In genomic region chr7:20307901-20308300, GRCh38 we compare ENCODE assay signal across 15 cellular contexts. TPM values are rescaled to one million over a fixed set of nuclear protein-coding genes. Genes with fewer than 3 reads are reported as not detected.
DNase-seq lines count a peak whose midpoint lies in the region; ATAC-seq and TF ChIP-seq lines count a peak whose summit lies in the region.
"Had no signal": no experiment of that assay in that cellular context is flagged by ENCODE, and none has a peak within 500 bp of the region (broad histone marks: within the 10 kb centered on the region; RNA-seq: fewer than 3 reads in every experiment).

No MANE protein-coding gene starts in this region.

- H4K91ac ChIP-seq in mesenchymal stem cell (ENCODE audit: low read length): no peak overlapping the region

- H2AFZ ChIP-seq in mesenchymal stem cell (ENCODE audit: low read depth, low read length): no peak overlapping the region
- H2AFZ ChIP-seq: hepatocyte had no signal

- H3K4me3 ChIP-seq in astrocyte of the spinal cord (ENCODE audit: low read depth, low read length) (no peak overlapping the region), mesenchymal stem cell (ENCODE audit: insufficient read depth in 1 of 2, low read depth in 1 of 2, low read length in 2 of 2) (no peak overlapping the region)
- H3K4me3 ChIP-seq: hepatocyte, Peyer's patch had no signal

- TF ChIP-seq CTCF in astrocyte of the spinal cord (IDR thresholded peaks at IDR 0.05; ENCODE audit: low read depth, low read length): no peak
- TF ChIP-seq CTCF in Calu3 (IDR thresholded peaks at IDR 0.05; ENCODE audit: unreplicated experiment): no peak

- H2AK5ac ChIP-seq in mesenchymal stem cell (ENCODE audit: low read length, severe bottlenecking): no peak overlapping the region

- WGBS in mesenchymal stem cell: 43% methylated on average over 7 of the region's 7 CpGs

- H3K4me1 Mint-ChIP-seq in Calu3 (ENCODE audit: low read depth, unreplicated experiment): peaks cover 59% of the 10 kb centered on the region

- CTCF ChIA-PET in Calu3 (lab: Charles Lee): interaction anchor here (0.7 kb wide), 1 partner anchor 614 kb away, joined by 3 read pairs; no protein-coding TSS in a partner anchor

- no peak overlapping the region for H3K14ac ChIP-seq in mesenchymal stem cell (ENCODE audit: low read length in 2 of 2)

- no peak overlapping the region for H3K4ac ChIP-seq in mesenchymal stem cell (ENCODE audit: low read depth in 1 of 2, low read length in 2 of 2)

- no peaks in the 10 kb centered on the region for H3K9me3 Mint-ChIP-seq in Calu3 (ENCODE audit: low read depth, unreplicated experiment)
- H3K9me3 Mint-ChIP-seq: mesothelial cell of epicardium had no signal

- no TSS peak for BruUV-seq in Calu3 (replicated peaks; lab: Mats Ljungman, UMichigan)

- no peak overlapping the region for H4K8ac ChIP-seq in mesenchymal stem cell (ENCODE audit: low read length)

- in situ Hi-C loops in astrocyte of the spinal cord (cut with HindIII; ENCODE audit: low sequenced_read_pairs): no loop called here

- H3K23ac ChIP-seq in mesenchymal stem cell (ENCODE audit: low read length in 2 of 2): no peak overlapping the region

- no peaks in the 10 kb centered on the region for H3K79me1 ChIP-seq in mesenchymal stem cell (replicated peaks; ENCODE audit: low read length, poor library complexity, severe bottlenecking)

- H3K27me3 ChIP-seq in mesenchymal stem cell (ENCODE audit: control insufficient read depth in 1 of 2, insufficient read depth in 1 of 2, low read length in 2 of 2): no peaks in the 10 kb centered on the region
- H3K27me3 ChIP-seq: hepatocyte, Peyer's patch had no signal

- H2BK5ac ChIP-seq in mesenchymal stem cell (ENCODE audit: low read depth, low read length, poor library complexity, severe bottlenecking): no peak overlapping the region

- H3K36me3 ChIP-seq in mesenchymal stem cell (ENCODE audit: control insufficient read depth in 1 of 2, insufficient read depth in 2 of 2, low read depth in 1 of 2, low read length in 2 of 2): no peaks in the 10 kb centered on the region
- H3K36me3 ChIP-seq: Peyer's patch had no signal

- no peak overlapping the region for H3K4me3 Mint-ChIP-seq in Calu3 (ENCODE audit: low read depth, unreplicated experiment)
- H3K4me3 Mint-ChIP-seq: mesothelial cell of epicardium had no signal

- no peaks in the 10 kb centered on the region for H3K27me3 Mint-ChIP-seq in Calu3 (ENCODE audit: unreplicated experiment)

- H3K27ac Mint-ChIP-seq in Calu3 (ENCODE audit: unreplicated experiment): no peak overlapping the region

- peaks cover 4% of the 10 kb centered on the region for H3K4me1 ChIP-seq in mesenchymal stem cell (ENCODE audit: control insufficient read depth, insufficient read depth, low read depth, low read length)

- intact Hi-C loops in Calu3 (cut with micrococcal nuclease; ENCODE audit: unreplicated experiment): loop anchor here (1.0 kb wide), 1 partner anchor 91 kb away; the partner anchor contains the start of gene MACC1

- H3K18ac ChIP-seq in mesenchymal stem cell (ENCODE audit: low read depth in 1 of 2, low read length in 2 of 2): no peak overlapping the region

- DNase-seq in DMS53 treated with DMSO at 0.1 percent for 48 hours (lab: John Stamatoyannopoulos, UW; ENCODE audit: unreplicated experiment) (peak; percentile 91), NCI-H2029 treated with DMSO at 0.1 percent for 48 hours (lab: John Stamatoyannopoulos, UW) (peak; percentile 83), astrocyte of the spinal cord (ENCODE audit: low read depth, low spot score) (peak; percentile 51), mesenchymal stem cell (peak; percentile 15), Calu3 (no peak), superior temporal gyrus (ENCODE audit: extremely low spot score) (no peak)
- DNase-seq: activated CD8-positive, alpha-beta memory T cell treated with anti-CD3 and anti-CD28 coated beads for 24 hours; NCI-H1048; Peyer's patch; stimulated activated naive CD4-positive, alpha-beta T cell treated with Interleukin-2 at 50 U/mL for 16 hours had no signal

- no peak overlapping the region for H2BK120ac ChIP-seq in mesenchymal stem cell (ENCODE audit: low read depth, low read length)

- H3K36me3 Mint-ChIP-seq in Calu3 (ENCODE audit: insufficient read depth, unreplicated experiment): peaks cover 8% of the 10 kb centered on the region
- H3K36me3 Mint-ChIP-seq: mesothelial cell of epicardium had no signal

- no peak overlapping the region for H2BK12ac ChIP-seq in mesenchymal stem cell (ENCODE audit: low read length in 2 of 2)

- H3K9me3 ChIP-seq in mesenchymal stem cell (ENCODE audit: control insufficient read depth, low read length): no peaks in the 10 kb centered on the region
- H3K9me3 ChIP-seq: Peyer's patch had no signal

- H3K4me2 ChIP-seq in mesenchymal stem cell (ENCODE audit: low read length, poor library complexity, severe bottlenecking): no peak overlapping the region
- H3K4me2 ChIP-seq: hepatocyte had no signal

- H3K27ac ChIP-seq in mesenchymal stem cell (ENCODE audit: low read length, poor library complexity, severe bottlenecking): no peak overlapping the region
- H3K27ac ChIP-seq: hepatocyte had no signal

- H2BK15ac ChIP-seq in mesenchymal stem cell (ENCODE audit: low read depth, poor library complexity, severe bottlenecking): no peak overlapping the region

- no peak overlapping the region for H3K9ac ChIP-seq in mesenchymal stem cell (ENCODE audit: low read length)

- no peak for ATAC-seq in GM19452 (IDR thresholded peaks at IDR 0.05; ENCODE audit: unreplicated experiment)
- ATAC-seq in GM21825 (IDR thresholded peaks at IDR 0.05; ENCODE audit: unreplicated experiment): no peak

RNA-seq across cellular contexts. Expression of gene ITGB8, which starts 22.8 kb away (rescaled TPM):
- polyA plus RNA-seq in mesenchymal stem cell (2013, experiment 1 of 2): 0.25 TPM
- 0.30 TPM for polyA plus RNA-seq in mesenchymal stem cell (2013, experiment 2 of 2)
- 157 and 183 TPM in 2 replicates for total RNA-seq in Calu3 (2022)
- total RNA-seq: T-helper 2 cell treated with Interferon-gamma antibody and Interleukin-4, amounts not matched to agents 100 ng/mL and 5 ng/mL, for 36 hours had no signal

Comparison
In these comparisons a context has a peak if more than half of its experiments do, and no peak if none do; other contexts are left out.
1. DNase-seq: peak in DMS53 treated with DMSO at 0.1 percent for 48 hours (single experiment), NCI-H2029 treated with DMSO at 0.1 percent for 48 hours (single experiment), astrocyte of the spinal cord (single experiment) and mesenchymal stem cell (single experiment); none in Calu3 (single experiment) and superior temporal gyrus (single experiment).